ENCODE assay signal across 19 cellular contexts in genomic region chr12:132171293-132171967, GRCh38. TPM values are rescaled to one million over a fixed set of nuclear protein-coding genes. Genes with fewer than 3 reads are reported as not detected.
DNase-seq lines count a peak whose midpoint lies in the region; ATAC-seq, FAIRE-seq and TF ChIP-seq lines count a peak whose summit lies in the region.
"Had no signal": no experiment of that assay in that cellular context is flagged by ENCODE, and none has a peak within 500 bp of the region (broad histone marks: within the 10 kb centered on the region; RNA-seq: fewer than 3 reads in every experiment).

No MANE protein-coding gene starts in this region.

- no peak for FAIRE-seq in kidney (lab: Jason Lieb, UNC)
- FAIRE-seq: HepG2 had no signal

- H3K9me3 ChIP-seq in BLaER1 (no peaks in the 10 kb centered on the region), kidney (ENCODE audit: control insufficient read depth in 1 of 2, low read length in 2 of 2) (no peaks in the 10 kb centered on the region), gastroesophageal sphincter (no peaks in the 10 kb centered on the region)

- H3K4me2 ChIP-seq in BLaER1: peak overlapping the region; percentile 94

- 0 out of 2 replicates have a peak, but pooled peaks cover 12% of the 10 kb centered on the region for H4K20me1 ChIP-seq in BLaER1

- H3K27me3 ChIP-seq in BLaER1 (peaks cover 20% of the 10 kb centered on the region; the same call in 1 of the 2 replicates), gastroesophageal sphincter (peaks cover 99% of the 10 kb centered on the region)

- WGBS in gastroesophageal sphincter (ENCODE audit: low coverage in 1 of 2), 2 donors: 73% methylated on average over 9 of the region's 24 CpGs; no CpG with 5 or more reads in 1 of the 2 donors

- H3K4me1 ChIP-seq in BLaER1: peaks cover 95% of the 10 kb centered on the region
- no peaks in the 10 kb centered on the region for H3K4me1 ChIP-seq in kidney (ENCODE audit: control insufficient read depth in 1 of 2, insufficient read depth in 1 of 2, low read depth in 1 of 2, low read length in 2 of 2)
- H3K4me1 ChIP-seq in gastroesophageal sphincter: no peaks in the 10 kb centered on the region

- H3K9ac ChIP-seq in BLaER1 (peak overlapping the region; percentile 10; the same call in 1 of the 2 replicates), kidney (ENCODE audit: low read length in 2 of 2) (no peak overlapping the region)
- H3K9ac ChIP-seq: GM23248 had no signal

- no peak for TF ChIP-seq POLR2A in gastroesophageal sphincter (IDR thresholded peaks at IDR 0.05)

- TF ChIP-seq CTCF in kidney (IDR thresholded peaks at IDR 0.05; ENCODE audit: borderline replicate concordance, extremely low read depth, insufficient read depth) (no peak), gastroesophageal sphincter (IDR thresholded peaks at IDR 0.05) (no peak)

- no peaks in the 10 kb centered on the region for H3K36me3 ChIP-seq in BLaER1
- no peaks in the 10 kb centered on the region for H3K36me3 ChIP-seq in kidney (ENCODE audit: control insufficient read depth in 1 of 2, insufficient read depth in 2 of 2, low read length in 2 of 2)
- H3K36me3 ChIP-seq in gastroesophageal sphincter: no peaks in the 10 kb centered on the region

- DNase-seq in NCI-H345 (lab: John Stamatoyannopoulos, UW): peak; percentile 37
- DNase-seq in NCI-H345 treated with DMSO at 0.1 percent for 48 hours (lab: John Stamatoyannopoulos, UW; ENCODE audit: unreplicated experiment): no peak
- peak; percentile 68 for DNase-seq in RPMI8226
- peak; percentile 69 for DNase-seq in kidney
- no peak for DNase-seq in activated CD4-positive, alpha-beta T cell treated with anti-CD3 and anti-CD28 coated beads for 4 hours
- DNase-seq: CD4-positive, alpha-beta T cell; GF-D8; GM23248; HCEC 1CT; KBM-7; MV-4-11; NCI-H1417 treated with DMSO at 0.1 percent for 48 hours; NCI-H2029; NCI-H446; NCI-H526 treated with DMSO at 0.1 percent for 48 hours had no signal

- no peak for TF ChIP-seq EP300 in gastroesophageal sphincter (IDR thresholded peaks at IDR 0.05)

- H3K4me3 ChIP-seq in BLaER1 (no peak overlapping the region), kidney (ENCODE audit: low read length in 2 of 2) (no peak overlapping the region), gastroesophageal sphincter (no peak overlapping the region)
- H3K4me3 ChIP-seq: GM23248 had no signal

- H3K27ac ChIP-seq in BLaER1 (peak overlapping the region; percentile 19; the same call in 1 of the 2 replicates), kidney (ENCODE audit: low read depth in 2 of 2, low read length in 2 of 2) (no peak overlapping the region), gastroesophageal sphincter (no peak overlapping the region)
- H3K27ac ChIP-seq: GM23248 had no signal

- no peak for ATAC-seq in HG02884 (IDR thresholded peaks at IDR 0.05; ENCODE audit: unreplicated experiment)
- ATAC-seq in gastroesophageal sphincter: no peak

- intact Hi-C loops in kidney (cut with DNase I): no loop called here

RNA-seq across cellular contexts. Expression of gene NOC4L, which starts 27.2 kb away (rescaled TPM):
- total RNA-seq in kidney: 20.0 TPM
- 22.3 TPM for polyA plus RNA-seq in kidney (ENCODE audit: insufficient read depth, low read depth, low replicate concordance)
- 10 to 100 TPM in 2 of 4 donors, 1 to 10 TPM in 2; 7.5 to 13.4 (median 9.5) TPM for total RNA-seq in gastroesophageal sphincter

RNA-seq across cellular contexts. Expression of gene DDX51, which starts 27.3 kb away (rescaled TPM):
- total RNA-seq in kidney (19.6 TPM), gastroesophageal sphincter (10 to 100 TPM in 3 of 4 donors, 1 to 10 TPM in 1; 4.8 to 14.7 (median 11.7) TPM)
- polyA plus RNA-seq in kidney (ENCODE audit: insufficient read depth, low read depth, low replicate concordance): 10.3 TPM

Comparison
In these comparisons a context has a peak if more than half of its experiments do, and no peak if none do; other contexts are left out.
1. DNase-seq: peak in NCI-H345 (single experiment), RPMI8226 (single experiment) and kidney (single experiment); none in NCI-H345 treated with DMSO at 0.1 percent for 48 hours (single experiment) and activated CD4-positive, alpha-beta T cell treated with anti-CD3 and anti-CD28 coated beads for 4 hours (0 of 2).